19 cellular contexts compared by ENCODE assay signal in genomic region chr6:87209812-87210211, GRCh38.
"Had no signal": no experiment of that assay in that cellular context is flagged by ENCODE, and none has a peak within 500 bp of the region (broad histone marks: within the 10 kb centered on the region; RNA-seq: fewer than 3 reads in every experiment).

No MANE protein-coding gene starts in this region.

- H3K27ac ChIP-seq: body of pancreas, cardiac muscle cell, foreskin keratinocyte, lower lobe of right lung, stomach, suprapubic skin, tibial nerve had no signal

- H3K27me3 ChIP-seq: body of pancreas, cardiac muscle cell, foreskin keratinocyte, stomach, suprapubic skin, tibial nerve had no signal

- DNase-seq: activated CD4-positive, alpha-beta T cell treated with anti-CD3 and anti-CD28 coated beads, Interleukin-2, amount 50 U/mL, for 48 hours; activated naive CD4-positive, alpha-beta T cell treated with anti-CD3 and anti-CD28 coated beads, Interleukin-2, amount 10 ng/mL, durations not matched to agents 7 days and 5 days; activated naive CD8-positive, alpha-beta T cell treated with anti-CD3 and anti-CD28 coated beads, Interleukin-2, amount 50 U/mL, for 24 hours; body of pancreas; cortex of kidney; foreskin keratinocyte; kidney; lower lobe of right lung; naive B cell; small intestine; stimulated activated CD4-positive, alpha-beta T cell treated with anti-CD3 and anti-CD28 coated beads, Interleukin-2, amount 100 ng/mL, for 24 hours; stomach; T1000 had no signal

- ATAC-seq: activated naive CD8-positive, alpha-beta T cell treated with anti-CD3 and anti-CD28 coated beads, Interleukin-2, amount 50 U/mL, for 24 hours; body of pancreas; foreskin keratinocyte; left lobe of liver; lower lobe of right lung; sciatic nerve; stimulated activated memory B cell treated with anti-CD40 and anti-IgM and Interleukin-4, amounts not matched to agents 10 μg/mL and 1 μg/mL and 100 μg/mL, for 72 hours had no signal

- H3K36me3 ChIP-seq: lower lobe of right lung, suprapubic skin had no signal

- H3K4me1 ChIP-seq: foreskin keratinocyte, lower lobe of right lung had no signal

- H3K9me3 ChIP-seq: body of pancreas, lower lobe of right lung, stomach, suprapubic skin, tibial nerve had no signal

- H3K4me3 ChIP-seq: body of pancreas, cardiac muscle cell, lower lobe of right lung, stomach, suprapubic skin, tibial nerve had no signal
